8 cellular contexts compared by ENCODE assay signal in the genomic region with DNA sequence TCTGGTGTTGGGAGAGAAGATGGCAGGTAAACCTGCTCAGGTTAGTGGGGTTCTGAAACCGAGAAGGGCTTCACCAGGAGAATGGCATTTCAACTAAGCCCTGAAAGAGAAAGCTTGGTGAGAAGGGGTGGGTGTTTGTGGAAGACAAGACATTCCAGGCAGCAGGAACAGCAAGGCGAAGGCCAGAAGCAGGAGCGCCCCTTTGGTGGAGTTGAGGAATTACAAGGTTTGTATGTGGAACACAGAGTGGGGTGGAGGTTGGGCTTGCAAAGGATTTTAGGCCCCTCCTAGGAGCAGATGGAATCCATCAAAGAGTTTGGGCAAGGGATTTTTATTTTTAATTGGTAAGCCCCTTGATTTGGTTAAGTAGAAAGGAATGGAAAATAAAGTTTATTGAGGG. TPM values are rescaled to one million over a fixed set of nuclear protein-coding genes. Genes with fewer than 3 reads are reported as not detected.
A peak's percentile ranks its signal among the peaks of the same experiment; 100 is the strongest.
DNase-seq lines count a peak whose midpoint lies in the region; ATAC-seq and TF ChIP-seq lines count a peak whose summit lies in the region.

No MANE protein-coding gene starts in this region.

- TF ChIP-seq CTCF in natural killer cell (IDR thresholded peaks at IDR 0.05): no peak
- TF ChIP-seq CTCF in OCI-LY7 (conservative IDR thresholded peaks at IDR 0.05; ENCODE audit: low read length): peak; percentile 90
- peak; percentile 63 for TF ChIP-seq CTCF in foreskin keratinocyte (conservative IDR thresholded peaks at IDR 0.05)
- TF ChIP-seq CTCF in GM20000 (IDR thresholded peaks at IDR 0.05; ENCODE audit: extremely low read depth, missing control alignments): no peak

- H3K79me2 ChIP-seq in OCI-LY7 (ENCODE audit: insufficient read depth, low read depth, low read length): no peaks in the 10 kb centered on the region

- H3K27ac Mint-ChIP-seq in natural killer cell treated with Interleukin-12 subunit alpha and Interleukin-12 subunit beta and Interleukin-15 and Interleukin-18, amount 100 ng/mL, for 72 hours: peak overlapping the region; percentile 92 to 93
- H3K27ac Mint-ChIP-seq in natural killer cell: no peak overlapping the region

- CTCF ChIA-PET in OCI-LY7 (lab: Charles Lee; ENCODE audit: unreplicated experiment): interaction anchor here (0.6 to 1.0 kb wide), 2 partner anchors 233 to 391 kb away, joined by 3 to 7 read pairs; no protein-coding TSS in a partner anchor

- POLR2A ChIA-PET in OCI-LY7 (lab: Charles Lee): no interaction called here

- H3K4me3 Mint-ChIP-seq in natural killer cell treated with Interleukin-12 subunit alpha and Interleukin-12 subunit beta and Interleukin-15 and Interleukin-18, amount 100 ng/mL, for 72 hours: peak overlapping the region; percentile 85
- no peak overlapping the region for H3K4me3 Mint-ChIP-seq in natural killer cell

- H3K36me3 ChIP-seq in OCI-LY7 (ENCODE audit: insufficient read depth, low read length): no peaks in the 10 kb centered on the region

- H2AFZ ChIP-seq in OCI-LY7 (ENCODE audit: low read length): no peak overlapping the region

- H3K4me1 ChIP-seq in OCI-LY7 (ENCODE audit: insufficient read depth, low read length, poor library complexity, severe bottlenecking): peaks cover 22% of the 10 kb centered on the region
- H3K4me1 ChIP-seq in foreskin keratinocyte: no peaks in the 10 kb centered on the region

- no TSS peak for BruUV-seq in OCI-LY7 (replicated peaks; lab: Mats Ljungman, UMichigan)

- H3K27me3 ChIP-seq in foreskin keratinocyte: no peaks in the 10 kb centered on the region

- no peak overlapping the region for H3K4me3 ChIP-seq in OCI-LY7 (ENCODE audit: low read depth, low read length, poor library complexity, severe bottlenecking)

- no peaks in the 10 kb centered on the region for H4K20me1 ChIP-seq in OCI-LY7 (ENCODE audit: insufficient read depth, low read length)

- no peaks in the 10 kb centered on the region for H3K27me3 Mint-ChIP-seq in natural killer cell treated with Interleukin-12 subunit alpha and Interleukin-12 subunit beta and Interleukin-15 and Interleukin-18, amount 100 ng/mL, for 72 hours
- no peaks in the 10 kb centered on the region for H3K27me3 Mint-ChIP-seq in natural killer cell (ENCODE audit: low read depth in 2 of 2)

- H3K9me3 Mint-ChIP-seq in natural killer cell treated with Interleukin-12 subunit alpha and Interleukin-12 subunit beta and Interleukin-15 and Interleukin-18, amount 100 ng/mL, for 72 hours: no peaks in the 10 kb centered on the region
- H3K9me3 Mint-ChIP-seq in natural killer cell: no peaks in the 10 kb centered on the region

- ATAC-seq in natural killer cell treated with Interleukin-12 subunit alpha and Interleukin-12 subunit beta and Interleukin-15 and Interleukin-18, amount 100 ng/mL, for 72 hours: no peak
- no peak for ATAC-seq in natural killer cell
- ATAC-seq in foreskin keratinocyte: peak; percentile 61
- ATAC-seq in GM19455 (IDR thresholded peaks at IDR 0.05; ENCODE audit: unreplicated experiment): no peak

- H3K27ac ChIP-seq in OCI-LY7 (ENCODE audit: low read depth, low read length, poor library complexity, severe bottlenecking) (no peak overlapping the region), foreskin keratinocyte (no peak overlapping the region)

- H3K9me3 ChIP-seq in OCI-LY7 (ENCODE audit: low read length): no peaks in the 10 kb centered on the region

- intact Hi-C loops in natural killer cell (cut with micrococcal nuclease) (no loop called here), OCI-LY7 (cut with micrococcal nuclease; ENCODE audit: unreplicated experiment) (loop anchor here (5.0 kb wide), 1 partner anchor 34 kb away; no protein-coding TSS in a partner anchor), posterior vena cava (cut with DNase I) (no loop called here)

- H3K9me2 ChIP-seq in OCI-LY7 (ENCODE audit: insufficient read depth, low read length): no peaks in the 10 kb centered on the region

- H3K4me2 ChIP-seq in OCI-LY7 (ENCODE audit: low read length): no peak overlapping the region

- H3K4me1 Mint-ChIP-seq in natural killer cell treated with Interleukin-12 subunit alpha and Interleukin-12 subunit beta and Interleukin-15 and Interleukin-18, amount 100 ng/mL, for 72 hours (ENCODE audit: low read depth in 2 of 2): peaks cover 40 to 43% of the 10 kb centered on the region in 2 donors
- H3K4me1 Mint-ChIP-seq in natural killer cell: peaks cover 5 to 6% of the 10 kb centered on the region in 2 donors

- H3K36me3 Mint-ChIP-seq in natural killer cell treated with Interleukin-12 subunit alpha and Interleukin-12 subunit beta and Interleukin-15 and Interleukin-18, amount 100 ng/mL, for 72 hours: no peaks in the 10 kb centered on the region
- H3K36me3 Mint-ChIP-seq in natural killer cell: no peaks in the 10 kb centered on the region

- no peak for DNase-seq in natural killer cell treated with Interleukin-12 subunit alpha and Interleukin-12 subunit beta and Interleukin-15 and Interleukin-18, amount 100 ng/mL, for 72 hours (ENCODE audit: low spot score)
- DNase-seq in natural killer cell: no peak
- DNase-seq in OCI-LY7 (ENCODE audit: low spot score): peak; percentile 56
- DNase-seq in foreskin keratinocyte: peak; percentile 7 to 20
- no peak for DNase-seq in GM20000 (ENCODE audit: low spot score)
- no peak for DNase-seq in posterior vena cava (ENCODE audit: low spot score)
- DNase-seq in globus pallidus (ENCODE audit: low spot score): no peak

RNA-seq across cellular contexts. Expression of a gene that starts 24.8 kb away (rescaled TPM):
- 10 to 100 TPM; 74.7 to 84.5 TPM for total RNA-seq in natural killer cell treated with Interleukin-12 subunit alpha and Interleukin-12 subunit beta and Interleukin-15 and Interleukin-18, amount 100 ng/mL, for 72 hours
- total RNA-seq in natural killer cell: 10 to 100 TPM; 28.7 to 48.2 (median 36.9) TPM
- total RNA-seq in OCI-LY7 (2014; rRNA removed; shearing (Covaris generic)): 24.7 and 29.1 TPM in 2 replicates
- total RNA-seq in OCI-LY7 (2022): 35.8 and 41.0 TPM in 2 replicates
- total RNA-seq in foreskin keratinocyte: 47.1 and 56.7 TPM in 2 replicates
- 18.4 and 23.8 TPM in 2 replicates for polyA plus RNA-seq in foreskin keratinocyte
- total RNA-seq in posterior vena cava: 10 to 100 TPM; 34.4 to 34.8 TPM

RNA-seq across cellular contexts. Expression of a gene that starts 26.9 kb away (rescaled TPM):
- 100 to 1,000 TPM; 560 to 666 TPM for total RNA-seq in natural killer cell treated with Interleukin-12 subunit alpha and Interleukin-12 subunit beta and Interleukin-15 and Interleukin-18, amount 100 ng/mL, for 72 hours
- 100 to 1,000 TPM; 609 to 795 (median 740) TPM for total RNA-seq in natural killer cell
- 1,891 and 2,496 TPM in 2 replicates for total RNA-seq in OCI-LY7 (2014; rRNA removed; shearing (Covaris generic))
- 1,767 and 1,774 TPM in 2 replicates for total RNA-seq in OCI-LY7 (2022)
- 1,719 and 1,767 TPM in 2 replicates for total RNA-seq in foreskin keratinocyte
- 2,860 and 2,885 TPM in 2 replicates for polyA plus RNA-seq in foreskin keratinocyte
- 100 to 1,000 TPM; 706 to 724 TPM for total RNA-seq in posterior vena cava

RNA-seq across cellular contexts. Expression of a gene that starts 59.7 kb away (rescaled TPM):
- total RNA-seq in natural killer cell treated with Interleukin-12 subunit alpha and Interleukin-12 subunit beta and Interleukin-15 and Interleukin-18, amount 100 ng/mL, for 72 hours: 10 to 100 TPM; 68.6 to 77.7 TPM
- total RNA-seq in natural killer cell (10 to 100 TPM; 73.2 to 84.1 (median 77.7) TPM), OCI-LY7 (2022) (63.6 and 67.2 TPM in 2 replicates), foreskin keratinocyte (45.3 and 47.0 TPM in 2 replicates), posterior vena cava (10 to 100 TPM; 35.6 to 40.4 TPM)
- total RNA-seq in OCI-LY7 (2014; rRNA removed; shearing (Covaris generic)): 89.9 and 90.8 TPM in 2 replicates
- polyA plus RNA-seq in foreskin keratinocyte: 42.5 and 44.0 TPM in 2 replicates

Comparison
In these comparisons a context has a peak if more than half of its experiments do, and no peak if none do; other contexts are left out.
1. H3K27ac Mint-ChIP-seq: peak in natural killer cell treated with Interleukin-12 subunit alpha and Interleukin-12 subunit beta and Interleukin-15 and Interleukin-18, amount 100 ng/mL, for 72 hours (2 of 2); none in natural killer cell (0 of 2).
2. DNase-seq: peak in OCI-LY7 (single experiment) and foreskin keratinocyte (2 of 2); none in natural killer cell treated with Interleukin-12 subunit alpha and Interleukin-12 subunit beta and Interleukin-15 and Interleukin-18, amount 100 ng/mL, for 72 hours (single experiment), natural killer cell (single experiment), GM20000 (single experiment), posterior vena cava (single experiment) and globus pallidus (single experiment).
3. CTCF ChIP-seq: peak in OCI-LY7 (single experiment) and foreskin keratinocyte (single experiment); none in natural killer cell (single experiment) and GM20000 (single experiment).